In the genomic region with DNA sequence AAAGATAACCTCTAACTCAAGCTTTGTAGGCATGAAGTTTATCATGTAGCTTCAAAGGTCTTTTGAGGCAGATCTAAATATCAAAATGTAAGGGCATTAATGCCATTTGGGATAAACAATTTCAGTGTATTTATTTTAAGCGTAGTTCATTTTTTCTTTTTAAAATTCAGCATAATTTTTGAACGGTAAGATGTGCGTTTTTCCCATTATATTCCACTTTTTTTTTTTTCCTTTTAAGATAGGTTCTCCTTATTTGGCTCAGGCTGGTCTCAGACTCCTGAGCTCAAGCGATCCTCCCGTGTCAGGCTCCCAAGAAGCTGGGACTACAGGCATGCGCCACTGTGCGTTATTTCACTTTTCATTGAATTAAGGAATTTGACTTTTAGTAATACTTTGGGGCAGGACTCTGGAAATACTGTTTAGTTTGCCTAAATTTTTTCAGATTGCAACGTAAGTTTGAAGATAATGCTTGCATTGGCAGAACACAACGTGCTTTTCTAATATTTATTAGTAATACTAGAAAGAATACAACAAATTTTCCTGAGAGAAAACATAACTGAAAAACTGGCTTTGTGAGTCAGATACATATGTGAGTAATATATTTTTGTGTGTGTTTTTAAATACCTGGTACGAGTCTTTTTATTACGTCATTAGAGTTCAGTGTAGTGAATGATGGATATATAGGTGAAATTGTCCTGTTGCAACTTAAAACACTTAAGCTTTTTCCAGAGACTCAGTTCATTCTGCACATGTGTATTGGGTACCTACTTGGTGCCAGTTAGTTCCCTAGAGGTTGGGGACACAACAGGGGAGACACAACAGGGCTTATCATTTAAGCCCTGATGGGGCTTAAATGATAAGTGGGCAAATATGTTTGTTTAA, we compare ENCODE assay signal across 9 cellular contexts. TPM values are rescaled to one million over a fixed set of nuclear protein-coding genes. Genes with fewer than 3 reads are reported as not detected.
DNase-seq lines count a peak whose midpoint lies in the region; ATAC-seq and TF ChIP-seq lines count a peak whose summit lies in the region.
"Had no signal": no experiment of that assay in that cellular context is flagged by ENCODE, and none has a peak within 500 bp of the region (broad histone marks: within the 10 kb centered on the region; RNA-seq: fewer than 3 reads in every experiment).

No MANE protein-coding gene starts in this region.

- H3K9me3 Mint-ChIP-seq in nephron = peaks cover 7% of the 10 kb centered on the region

- H3K27ac ChIP-seq in dorsolateral prefrontal cortex = no peak overlapping the region

- H3K36me3 Mint-ChIP-seq in nephron (ENCODE audit: low read depth) = peaks cover 29% of the 10 kb centered on the region

- no peaks in the 10 kb centered on the region for H3K27me3 ChIP-seq in dorsolateral prefrontal cortex

- H3K4me3 ChIP-seq in dorsolateral prefrontal cortex = peak overlapping the region in 43 of 59 donors; percentile 11 to 96 (median 82)

- in situ Hi-C loops in Caki2 (cut with HindIII; ENCODE audit: low pct_unique_long_range_greater_than_20kb, low sequenced_read_pairs) = no loop called here

- intact Hi-C loops in dorsolateral prefrontal cortex (cut with DNase I) (loop anchor here in 1 of 2 donors (10.0 kb wide), 1 partner anchor 182 kb away; no protein-coding TSS in a partner anchor), Right ventricle myocardium superior (cut with DNase I) (no loop called here)

- peaks cover 32% of the 10 kb centered on the region for H3K4me1 Mint-ChIP-seq in nephron

- H3K4me3 Mint-ChIP-seq in nephron = peak overlapping the region; percentile 83 to 93 (median 90)

- peak overlapping the region; percentile 41 to 94 (median 84) for H3K27ac Mint-ChIP-seq in nephron

- DNase-seq in Caki2 (ENCODE audit: low read depth) = peak; percentile 27
- DNase-seq in NAMALWA (ENCODE audit: low spot score) = peak; percentile 73
- no peak for DNase-seq in dorsolateral prefrontal cortex
- no peak for DNase-seq in T-helper 1 cell
- DNase-seq in NCI-H524 (lab: John Stamatoyannopoulos, UW) = no peak
- DNase-seq in Right ventricle myocardium superior = no peak
- DNase-seq: activated CD4-positive, alpha-beta T cell treated with anti-CD3 and anti-CD28 coated beads, Interleukin-2, amount 50 U/mL, for 1 hour had no signal

- no peak for TF ChIP-seq CTCF in dorsolateral prefrontal cortex (IDR thresholded peaks at IDR 0.05 in 54 of 56, conservative IDR thresholded peaks at IDR 0.05 in 2 of 56; ENCODE audit: low read depth in 1 of 56, partially characterized antibody in 56 of 56)
- TF ChIP-seq CTCF in nephron (IDR thresholded peaks at IDR 0.05; ENCODE audit: unreplicated experiment in 3 of 3) = no peak

- H3K27me3 Mint-ChIP-seq in nephron (ENCODE audit: low read depth) = no peaks in the 10 kb centered on the region

- ATAC-seq in GM21576 (IDR thresholded peaks at IDR 0.05; ENCODE audit: unreplicated experiment) (no peak), Right ventricle myocardium superior (ENCODE audit: poor library complexity) (no peak)

RNA-seq across cellular contexts. Expression of a gene that starts 2.2 kb away (rescaled TPM):
- 1.2 and 10.3 TPM in 2 replicates for total RNA-seq in Caki2 (2014; rRNA removed; shearing (Covaris generic); ENCODE audit: low replicate concordance)
- total RNA-seq in dorsolateral prefrontal cortex = 10 to 100 TPM in 115 of 120 experiments, 1 to 10 TPM in 5; 6.9 to 25.1 (median 15.1) TPM
- total RNA-seq in Right ventricle myocardium superior = 13.8 TPM

Comparison
In these comparisons a context has a peak if more than half of its experiments do, and no peak if none do; other contexts are left out.
1. DNase-seq: peak in Caki2 (single experiment) and NAMALWA (single experiment); none in dorsolateral prefrontal cortex (0 of 10), T-helper 1 cell (0 of 5), NCI-H524 (0 of 2) and Right ventricle myocardium superior (single experiment).